7 cellular contexts compared by ENCODE assay signal in genomic region chr1:93177991-93178390, GRCh38. TPM values are rescaled to one million over a fixed set of nuclear protein-coding genes. Genes with fewer than 3 reads are reported as not detected.
DNase-seq lines count a peak whose midpoint lies in the region; ATAC-seq and TF ChIP-seq lines count a peak whose summit lies in the region.

No MANE protein-coding gene starts in this region.

- ATAC-seq in HG02642 (IDR thresholded peaks at IDR 0.05; ENCODE audit: poor library complexity, unreplicated experiment), result no peak

- no peaks in the 10 kb centered on the region for H3K27me3 ChIP-seq in skeletal muscle satellite cell (ENCODE audit: control insufficient read depth, insufficient read depth, low read length)
- no peaks in the 10 kb centered on the region for H3K27me3 ChIP-seq in H7 (ENCODE audit: control insufficient read depth, insufficient read depth, low read length)

- peaks cover 16% of the 10 kb centered on the region for H3K36me3 ChIP-seq in skeletal muscle satellite cell (ENCODE audit: insufficient read depth, low read length)
- H3K36me3 ChIP-seq in H7 (replicated peaks; ENCODE audit: control insufficient read depth, insufficient read depth, low read length), result no peaks in the 10 kb centered on the region; the same call in 1 of the 2 replicates

- H3K4me2 ChIP-seq in skeletal muscle satellite cell (ENCODE audit: low read length), result peak overlapping the region; percentile 89

- peak overlapping the region; percentile 97 for H3K9ac ChIP-seq in skeletal muscle satellite cell (ENCODE audit: low read depth, low read length)

- in situ Hi-C loops in GM13976 (cut with MboI; ENCODE audit: low sequenced_read_pairs, unreplicated experiment), result no loop called here

- TF ChIP-seq CTCF in GM12865 (IDR thresholded peaks at IDR 0.05; ENCODE audit: insufficient read depth, low read depth, low read length, missing control alignments), result no peak
- no peak for TF ChIP-seq CTCF in GM13976 (IDR thresholded peaks at IDR 0.05; ENCODE audit: borderline replicate concordance, control extremely low read depth, extremely low read depth, insufficient read depth, missing control alignments)

- H3K4me1 ChIP-seq in skeletal muscle satellite cell (ENCODE audit: control insufficient read depth, insufficient read depth, low read length), result peaks cover 14% of the 10 kb centered on the region

- H3K9me3 ChIP-seq in skeletal muscle satellite cell (replicated peaks; ENCODE audit: low read length), result no peaks in the 10 kb centered on the region

- DNase-seq in GM12865 (ENCODE audit: low read depth) (no peak), RPMI7951 (ENCODE audit: low read depth) (peak; percentile 55), fibroblast of peridontal ligament (ENCODE audit: extremely low read depth) (peak; percentile 49), H7 (no peak), GM13976 (ENCODE audit: low spot score) (no peak)

- H3K4me3 ChIP-seq in GM12865 (ENCODE audit: low read depth, low read length) (peak overlapping the region; percentile 62), skeletal muscle satellite cell (ENCODE audit: low read length) (peak overlapping the region; percentile 94), H7 (ENCODE audit: insufficient read depth, low read depth, low read length) (no peak overlapping the region; the same call in 1 of the 2 replicates)

RNA-seq across cellular contexts. Expression of gene TMED5, which starts 2.2 kb away (rescaled TPM):
- 83.3 and 100 TPM in 2 replicates for total RNA-seq in RPMI7951 (2014; rRNA removed; shearing (Covaris generic))
- 61.4 and 69.0 TPM in 2 replicates for total RNA-seq in skeletal muscle satellite cell (2012; rRNA removed)
- 66.4 and 72.5 TPM in 2 replicates for total RNA-seq in H7 (2014; rRNA removed; shearing (Covaris generic))

RNA-seq across cellular contexts. Expression of gene CCDC18, which starts 2.5 kb away (rescaled TPM):
- total RNA-seq in RPMI7951 (2014; rRNA removed; shearing (Covaris generic)), result 16.7 and 21.0 TPM in 2 replicates
- 8.1 and 13.9 TPM in 2 replicates for total RNA-seq in skeletal muscle satellite cell (2012; rRNA removed)
- total RNA-seq in H7 (2014; rRNA removed; shearing (Covaris generic)), result 10.5 and 23.0 TPM in 2 replicates

Comparison
In these comparisons a context has a peak if more than half of its experiments do, and no peak if none do; other contexts are left out.
1. DNase-seq: peak in RPMI7951 (single experiment) and fibroblast of peridontal ligament (single experiment); none in GM12865 (single experiment), H7 (single experiment) and GM13976 (single experiment).